Comparison of ENCODE assay signal across 8 cellular contexts in the genomic region with DNA sequence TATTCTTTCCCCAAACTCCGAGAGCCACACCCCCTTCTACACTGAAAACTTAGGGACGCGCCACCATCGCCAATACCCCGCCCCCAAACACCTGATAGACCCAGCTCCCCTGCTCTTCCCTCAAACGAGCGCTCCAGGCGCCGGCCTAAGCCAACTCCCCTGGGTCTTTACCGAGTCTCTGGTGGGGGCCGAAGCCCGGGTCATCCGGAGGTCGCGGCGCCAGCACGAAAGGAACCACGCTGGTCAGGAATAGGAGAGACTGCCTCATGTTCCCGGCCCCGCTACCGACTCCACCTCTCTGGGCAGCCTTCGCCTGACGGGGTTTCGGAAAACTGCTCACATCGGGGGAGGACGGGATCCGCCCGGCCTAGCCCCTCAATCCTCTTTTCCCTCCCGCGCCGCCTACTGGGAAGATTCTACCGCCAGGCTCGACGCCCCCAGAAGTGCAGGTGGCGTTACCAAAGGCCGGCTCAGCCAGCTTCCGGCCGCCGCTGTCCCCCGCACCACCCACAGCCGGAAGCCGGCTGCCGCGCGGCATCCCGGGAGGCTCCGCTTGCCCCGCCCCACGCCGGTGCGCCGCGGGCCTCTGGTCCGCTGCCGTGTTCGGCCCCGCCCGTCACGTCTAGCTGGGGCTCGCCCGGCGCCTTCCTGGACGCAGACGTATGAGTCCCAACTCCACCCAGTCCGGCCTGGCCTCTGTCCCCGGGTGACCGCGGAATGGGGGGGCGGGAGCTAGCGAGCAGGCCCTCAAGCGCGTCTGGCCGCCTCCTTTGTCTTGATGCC. TPM values are rescaled to one million over a fixed set of nuclear protein-coding genes. Genes with fewer than 3 reads are reported as not detected.
DNase-seq lines count a peak whose midpoint lies in the region; ATAC-seq, FAIRE-seq and TF ChIP-seq lines count a peak whose summit lies in the region.

Gene ADAM17 (minus strand): TSS at position 493 of the 783 bp plus-strand sequence. CDS start 225 bp downstream, at position 268.

- intact Hi-C loops in activated CD4-positive, alpha-beta T cell treated with anti-CD3 and anti-CD28 coated beads, Interleukin-2, amount 10 ng/mL, durations not matched to agents 24 days and 14 days (cut with micrococcal nuclease): loop anchor here (1.0 to 10.0 kb wide), 8 partner anchors 39 to 889 kb away; partner anchors contain the start of genes CYS1, ODC1 and RRM2

- DNase-seq in GM19239 (ENCODE audit: insufficient read length, low spot score) (peak; percentile 84), NCI-H524 (lab: John Stamatoyannopoulos, UW) (peak; percentile 95 to 96), coronary artery (ENCODE audit: low spot score) (peak; percentile 99), left lobe of liver (ENCODE audit: low spot score) (peak; percentile 98)
- DNase-seq in activated CD4-positive, alpha-beta T cell treated with anti-CD3 and anti-CD28 coated beads, Interleukin-2, amount 10 ng/mL, durations not matched to agents 24 days and 14 days: peak; percentile 97
- peak; percentile 77 for DNase-seq in stimulated activated CD4-positive, alpha-beta T cell treated with anti-CD3 and anti-CD28 coated beads, Interleukin-2, amount 100 ng/mL, for 4 hours (ENCODE audit: low read depth)

- no peak for TF ChIP-seq CTCF in coronary artery (IDR thresholded peaks at IDR 0.05)

- H3K27ac ChIP-seq in BLaER1 (peak within 1 kb of the TSS; percentile 98), coronary artery (peak within 1 kb of the TSS; percentile 98 to 99)

- peak within 1 kb of the TSS; percentile 91 for H3K4me2 ChIP-seq in BLaER1

- no peaks in the 10 kb centered on the region for H3K9me3 Mint-ChIP-seq in activated CD4-positive, alpha-beta T cell treated with anti-CD3 and anti-CD28 coated beads, Interleukin-2, amount 10 ng/mL, durations not matched to agents 24 days and 14 days

- peak within 1 kb of the TSS; percentile 93 for H3K27ac Mint-ChIP-seq in activated CD4-positive, alpha-beta T cell treated with anti-CD3 and anti-CD28 coated beads, Interleukin-2, amount 10 ng/mL, durations not matched to agents 24 days and 14 days

- peak within 1 kb of the TSS; percentile 98 for H3K9ac ChIP-seq in BLaER1

- no peaks in the 10 kb centered on the region for H3K27me3 ChIP-seq in BLaER1

- peak within 1 kb of the TSS; percentile 96 for H3K4me3 Mint-ChIP-seq in activated CD4-positive, alpha-beta T cell treated with anti-CD3 and anti-CD28 coated beads, Interleukin-2, amount 10 ng/mL, durations not matched to agents 24 days and 14 days

- H3K9me3 ChIP-seq in BLaER1: no peaks in the 10 kb centered on the region

- H3K36me3 ChIP-seq in BLaER1: peaks cover 7% of the 10 kb centered on the region; the same call in 1 of the 2 replicates

- ATAC-seq in HG03457 (IDR thresholded peaks at IDR 0.05; ENCODE audit: unreplicated experiment) (peak; percentile 79), left lobe of liver (peak; percentile 96)

- H3K27me3 Mint-ChIP-seq in activated CD4-positive, alpha-beta T cell treated with anti-CD3 and anti-CD28 coated beads, Interleukin-2, amount 10 ng/mL, durations not matched to agents 24 days and 14 days: no peaks in the 10 kb centered on the region

- peaks cover 36% of the 10 kb centered on the region; the same call in 1 of the 2 replicates for H4K20me1 ChIP-seq in BLaER1

- H3K4me1 Mint-ChIP-seq in activated CD4-positive, alpha-beta T cell treated with anti-CD3 and anti-CD28 coated beads, Interleukin-2, amount 10 ng/mL, durations not matched to agents 24 days and 14 days: peaks cover 48% of the 10 kb centered on the region

- peaks cover 20% of the 10 kb centered on the region for H3K36me3 Mint-ChIP-seq in activated CD4-positive, alpha-beta T cell treated with anti-CD3 and anti-CD28 coated beads, Interleukin-2, amount 10 ng/mL, durations not matched to agents 24 days and 14 days (ENCODE audit: low read depth)

- H3K4me1 ChIP-seq in BLaER1: peaks cover 57% of the 10 kb centered on the region

- H3K4me3 ChIP-seq in BLaER1: peak within 1 kb of the TSS; percentile 94
- H3K4me3 ChIP-seq in coronary artery: peak within 1 kb of the TSS; percentile 85

- FAIRE-seq in GM19239 (lab: Jason Lieb, UNC): peak; percentile 86

RNA-seq across cellular contexts. Expression of gene ADAM17, which starts in this region (rescaled TPM):
- 25.6 and 26.5 TPM in 2 replicates for total RNA-seq in activated CD4-positive, alpha-beta T cell treated with anti-CD3 and anti-CD28 coated beads, Interleukin-2, amount 10 ng/mL, durations not matched to agents 24 days and 14 days
- total RNA-seq in left lobe of liver: 5.4 TPM

Comparison
In these comparisons a context has a peak if more than half of its experiments do, and no peak if none do; other contexts are left out.
1. Peak in every context shown above with its lines: DNase-seq, ATAC-seq, H3K4me3 ChIP-seq and H3K27ac ChIP-seq.